Comparison of ENCODE assay signal across 8 cellular contexts in genomic region chr21:43740497-43741156, GRCh38. TPM values are rescaled to one million over a fixed set of nuclear protein-coding genes. Genes with fewer than 3 reads are reported as not detected.
A peak's percentile ranks its signal among the peaks of the same experiment; 100 is the strongest.
DNase-seq lines count a peak whose midpoint lies in the region; ATAC-seq and TF ChIP-seq lines count a peak whose summit lies in the region.

No MANE protein-coding gene starts in this region.

- DNase-seq in C1 segment of cervical spinal cord (lab: John Stamatoyannopoulos, UW) (peak in 9 of 14 donors; percentile 10 to 88 (median 59)), NCI-H1417 (lab: John Stamatoyannopoulos, UW) (peak in 2 of 3 experiments; percentile 66 to 79), coronary artery (ENCODE audit: low spot score) (no peak), naive B cell (no peak), foreskin melanocyte (no peak)
- no peak for DNase-seq in activated T-cell treated with anti-CD3 and anti-CD28 coated beads, Interleukin-2, amount 50 U/mL, for 1 hour

- no peak overlapping the region for H3K4me3 ChIP-seq in coronary artery

- peak overlapping the region in 5 of 6 donors; percentile 47 to 98 (median 84) for H3K27ac Mint-ChIP-seq in naive B cell

- H3K4me1 Mint-ChIP-seq in naive B cell, result peaks cover 7 to 12% (median 11%) of the 10 kb centered on the region in 3 donors

- H3K9me3 Mint-ChIP-seq in naive B cell, result no peaks in the 10 kb centered on the region

- no peak for TF ChIP-seq CTCF in coronary artery (IDR thresholded peaks at IDR 0.05)

- peaks cover 5 to 10% of the 10 kb centered on the region in 2 donors for H3K36me3 Mint-ChIP-seq in naive B cell

- peak; percentile 58 to 65 for ATAC-seq in naive B cell (ENCODE audit: low read depth in 2 of 2)
- no peak for ATAC-seq in GM21381 (IDR thresholded peaks at IDR 0.05; ENCODE audit: unreplicated experiment)
- no peak for ATAC-seq in GM19452 (IDR thresholded peaks at IDR 0.05; ENCODE audit: unreplicated experiment)

- H3K4me3 Mint-ChIP-seq in naive B cell, result peak overlapping the region in 4 of 8 donors; percentile 12 to 76 (median 45)

- no peaks in the 10 kb centered on the region for H3K27me3 Mint-ChIP-seq in naive B cell

- H3K27ac ChIP-seq in coronary artery, result peak overlapping the region; percentile 21 to 41

RNA-seq across cellular contexts. Expression of gene PDXK, which starts 21.7 kb away (rescaled TPM):
- 10 to 100 TPM; 28.5 to 46.1 (median 39.2) TPM for polyA plus RNA-seq in naive B cell (ENCODE audit: low read depth in 6 of 6)

RNA-seq across cellular contexts. Expression of gene CSTB, which starts 35.5 kb away (rescaled TPM):
- polyA plus RNA-seq in naive B cell (ENCODE audit: low read depth in 6 of 6), result 10 to 100 TPM; 25.1 to 75.7 (median 39.2) TPM

RNA-seq across cellular contexts. Expression of gene RRP1, which starts 48.8 kb away (rescaled TPM):
- 10 to 100 TPM in 5 of 6 donors, 1 to 10 TPM in 1; 9.4 to 18.6 (median 10.9) TPM for polyA plus RNA-seq in naive B cell (ENCODE audit: low read depth in 6 of 6)

Comparison
In these comparisons a context has a peak if more than half of its experiments do, and no peak if none do; other contexts are left out.
1. DNase-seq: peak in C1 segment of cervical spinal cord (9 of 14) and NCI-H1417 (2 of 3); none in coronary artery (single experiment), naive B cell (single experiment), foreskin melanocyte (single experiment) and activated T-cell treated with anti-CD3 and anti-CD28 coated beads, Interleukin-2, amount 50 U/mL, for 1 hour (single experiment).
2. ATAC-seq: peak in naive B cell (2 of 2); none in GM21381 (single experiment) and GM19452 (single experiment).